ENCODE assay signal across 2 cellular contexts in the genomic region with DNA sequence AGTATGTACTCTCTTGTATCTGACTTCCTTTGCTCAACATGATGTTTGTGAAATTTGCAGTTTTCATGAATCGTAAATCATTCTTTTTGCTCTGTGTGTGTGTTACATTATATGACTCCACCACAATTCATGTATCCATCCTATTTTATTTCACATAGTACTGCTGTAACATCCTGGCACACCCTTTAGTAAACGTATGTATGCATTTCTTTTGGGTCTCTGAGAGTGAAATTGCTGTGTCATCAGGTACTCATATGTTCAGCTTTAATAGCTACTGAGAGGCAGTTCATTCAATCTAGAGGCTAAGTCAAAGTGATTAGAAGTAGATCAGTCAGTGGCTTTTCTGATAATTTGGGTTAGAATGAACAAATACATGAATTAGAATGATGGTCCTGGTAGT.
TF ChIP-seq lines count a peak whose summit lies in the region.

No MANE protein-coding gene starts in this region.

TF ChIP-seq in HEK293T, 16 proteins besides CTCF, POLR2A, EP300 and RAD21 (continued from another document):
- TF ChIP-seq, protein P1, sequence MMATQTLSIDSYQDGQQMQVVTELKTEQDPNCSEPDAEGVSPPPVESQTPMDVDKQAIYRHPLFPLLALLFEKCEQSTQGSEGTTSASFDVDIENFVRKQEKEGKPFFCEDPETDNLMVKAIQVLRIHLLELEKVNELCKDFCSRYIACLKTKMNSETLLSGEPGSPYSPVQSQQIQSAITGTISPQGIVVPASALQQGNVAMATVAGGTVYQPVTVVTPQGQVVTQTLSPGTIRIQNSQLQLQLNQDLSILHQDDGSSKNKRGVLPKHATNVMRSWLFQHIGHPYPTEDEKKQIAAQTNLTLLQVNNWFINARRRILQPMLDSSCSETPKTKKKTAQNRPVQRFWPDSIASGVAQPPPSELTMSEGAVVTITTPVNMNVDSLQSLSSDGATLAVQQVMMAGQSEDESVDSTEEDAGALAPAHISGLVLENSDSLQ (IDR thresholded peaks at IDR 0.05) = peak; percentile 46
- TF ChIP-seq FOXA1 (IDR thresholded peaks at IDR 0.05) = no peak
- TF ChIP-seq SUZ12 (IDR thresholded peaks at IDR 0.05) = no peak

TF ChIP-seq in K562, 482 proteins besides CTCF, POLR2A, EP300 and RAD21 (continued from another document):
- TF ChIP-seq, protein P2, sequence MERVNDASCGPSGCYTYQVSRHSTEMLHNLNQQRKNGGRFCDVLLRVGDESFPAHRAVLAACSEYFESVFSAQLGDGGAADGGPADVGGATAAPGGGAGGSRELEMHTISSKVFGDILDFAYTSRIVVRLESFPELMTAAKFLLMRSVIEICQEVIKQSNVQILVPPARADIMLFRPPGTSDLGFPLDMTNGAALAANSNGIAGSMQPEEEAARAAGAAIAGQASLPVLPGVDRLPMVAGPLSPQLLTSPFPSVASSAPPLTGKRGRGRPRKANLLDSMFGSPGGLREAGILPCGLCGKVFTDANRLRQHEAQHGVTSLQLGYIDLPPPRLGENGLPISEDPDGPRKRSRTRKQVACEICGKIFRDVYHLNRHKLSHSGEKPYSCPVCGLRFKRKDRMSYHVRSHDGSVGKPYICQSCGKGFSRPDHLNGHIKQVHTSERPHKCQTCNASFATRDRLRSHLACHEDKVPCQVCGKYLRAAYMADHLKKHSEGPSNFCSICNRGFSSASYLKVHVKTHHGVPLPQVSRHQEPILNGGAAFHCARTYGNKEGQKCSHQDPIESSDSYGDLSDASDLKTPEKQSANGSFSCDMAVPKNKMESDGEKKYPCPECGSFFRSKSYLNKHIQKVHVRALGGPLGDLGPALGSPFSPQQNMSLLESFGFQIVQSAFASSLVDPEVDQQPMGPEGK (CRISPR knock-in tag; IDR thresholded peaks at IDR 0.05; ENCODE audit: borderline replicate concordance) = no peak
- TF ChIP-seq BHLHE40 (IDR thresholded peaks at IDR 0.05; ENCODE audit: low read length) = no peak
- no peak for TF ChIP-seq ZNF347 (CRISPR knock-in tag; IDR thresholded peaks at IDR 0.05; ENCODE audit: low read depth)
- TF ChIP-seq MAFF (IDR thresholded peaks at IDR 0.05; ENCODE audit: low read length) = peak; percentile 81
- no peak for TF ChIP-seq DIDO1 (tag; IDR thresholded peaks at IDR 0.05; ENCODE audit: low read depth)
- TF ChIP-seq KDM1A (IDR thresholded peaks at IDR 0.05) = no peak
- no peak for TF ChIP-seq ZSCAN29 (IDR thresholded peaks at IDR 0.05)
- TF ChIP-seq GATAD2B (IDR thresholded peaks at IDR 0.05; ENCODE audit: borderline replicate concordance) = no peak
- peak; percentile 79 for TF ChIP-seq MAFK (IDR thresholded peaks at IDR 0.05; ENCODE audit: low read length)
- no peak for TF ChIP-seq PTRF (tag; IDR thresholded peaks at IDR 0.05)
- peak; percentile 97 for TF ChIP-seq ZNF316 (IDR thresholded peaks at IDR 0.05)
- TF ChIP-seq, protein P3, sequence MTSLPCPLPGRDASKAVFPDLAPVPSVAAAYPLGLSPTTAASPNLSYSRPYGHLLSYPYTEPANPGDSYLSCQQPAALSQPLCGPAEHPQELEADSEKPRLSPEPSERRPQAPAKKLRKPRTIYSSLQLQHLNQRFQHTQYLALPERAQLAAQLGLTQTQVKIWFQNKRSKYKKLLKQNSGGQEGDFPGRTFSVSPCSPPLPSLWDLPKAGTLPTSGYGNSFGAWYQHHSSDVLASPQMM (CRISPR knock-in tag; IDR thresholded peaks at IDR 0.05) = no peak
- peak; percentile 52; the same call in 1 of the 2 replicates for TF ChIP-seq NFE2L1 (tag; IDR thresholded peaks at IDR 0.05; ENCODE audit: borderline replicate concordance, low read depth)
- no peak for TF ChIP-seq ZFP36 (IDR thresholded peaks at IDR 0.05; ENCODE audit: low read depth, low read length, partially characterized antibody)
- TF ChIP-seq EP400 (IDR thresholded peaks at IDR 0.05) = no peak
- TF ChIP-seq MAFG (tag; conservative IDR thresholded peaks at IDR 0.05) = peak; percentile 93
- TF ChIP-seq, protein P4, sequence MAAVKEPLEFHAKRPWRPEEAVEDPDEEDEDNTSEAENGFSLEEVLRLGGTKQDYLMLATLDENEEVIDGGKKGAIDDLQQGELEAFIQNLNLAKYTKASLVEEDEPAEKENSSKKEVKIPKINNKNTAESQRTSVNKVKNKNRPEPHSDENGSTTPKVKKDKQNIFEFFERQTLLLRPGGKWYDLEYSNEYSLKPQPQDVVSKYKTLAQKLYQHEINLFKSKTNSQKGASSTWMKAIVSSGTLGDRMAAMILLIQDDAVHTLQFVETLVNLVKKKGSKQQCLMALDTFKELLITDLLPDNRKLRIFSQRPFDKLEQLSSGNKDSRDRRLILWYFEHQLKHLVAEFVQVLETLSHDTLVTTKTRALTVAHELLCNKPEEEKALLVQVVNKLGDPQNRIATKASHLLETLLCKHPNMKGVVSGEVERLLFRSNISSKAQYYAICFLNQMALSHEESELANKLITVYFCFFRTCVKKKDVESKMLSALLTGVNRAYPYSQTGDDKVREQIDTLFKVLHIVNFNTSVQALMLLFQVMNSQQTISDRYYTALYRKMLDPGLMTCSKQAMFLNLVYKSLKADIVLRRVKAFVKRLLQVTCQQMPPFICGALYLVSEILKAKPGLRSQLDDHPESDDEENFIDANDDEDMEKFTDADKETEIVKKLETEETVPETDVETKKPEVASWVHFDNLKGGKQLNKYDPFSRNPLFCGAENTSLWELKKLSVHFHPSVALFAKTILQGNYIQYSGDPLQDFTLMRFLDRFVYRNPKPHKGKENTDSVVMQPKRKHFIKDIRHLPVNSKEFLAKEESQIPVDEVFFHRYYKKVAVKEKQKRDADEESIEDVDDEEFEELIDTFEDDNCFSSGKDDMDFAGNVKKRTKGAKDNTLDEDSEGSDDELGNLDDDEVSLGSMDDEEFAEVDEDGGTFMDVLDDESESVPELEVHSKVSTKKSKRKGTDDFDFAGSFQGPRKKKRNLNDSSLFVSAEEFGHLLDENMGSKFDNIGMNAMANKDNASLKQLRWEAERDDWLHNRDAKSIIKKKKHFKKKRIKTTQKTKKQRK (IDR thresholded peaks at IDR 0.05; ENCODE audit: borderline replicate concordance, low read depth, low read length) = no peak
- TF ChIP-seq NFE2 (IDR thresholded peaks at IDR 0.05; ENCODE audit: low read depth) = peak; percentile 78
- no peak for TF ChIP-seq PTTG1 (tag; IDR thresholded peaks at IDR 0.05; ENCODE audit: low read depth)
- no peak for TF ChIP-seq MYC (IDR thresholded peaks at IDR 0.05; ENCODE audit: low read depth, low read length)
- TF ChIP-seq MYC (CRISPR knock-in tag; IDR thresholded peaks at IDR 0.05; ENCODE audit: borderline replicate concordance, low read depth) = no peak
- no peak for TF ChIP-seq POLR2B (IDR thresholded peaks at IDR 0.05; ENCODE audit: low read depth, partially characterized antibody)
